Comparison of ENCODE assay signal across 14 cellular contexts in genomic region chr10:103789771-103790201, GRCh38.
DNase-seq lines count a peak whose midpoint lies in the region; ATAC-seq and TF ChIP-seq lines count a peak whose summit lies in the region.
"Had no signal": no experiment of that assay in that cellular context is flagged by ENCODE, and none has a peak within 500 bp of the region (broad histone marks: within the 10 kb centered on the region; RNA-seq: fewer than 3 reads in every experiment).

No MANE protein-coding gene starts in this region.

- peaks cover 5% of the 10 kb centered on the region for H3K4me1 Mint-ChIP-seq in CD8-positive, alpha-beta T cell (ENCODE audit: low read depth)
- H3K4me1 Mint-ChIP-seq in T-helper 17 cell: peaks cover 7% of the 10 kb centered on the region

- no peaks in the 10 kb centered on the region for H3K27me3 Mint-ChIP-seq in CD8-positive, alpha-beta T cell (ENCODE audit: low read depth)
- H3K27me3 Mint-ChIP-seq in T-helper 17 cell: peaks cover 16% of the 10 kb centered on the region
- H3K27me3 Mint-ChIP-seq: progenitor cell of endocrine pancreas had no signal

- CTCF ChIA-PET in CD8-positive, alpha-beta T cell (lab: Charles Lee): interaction anchor here (0.6 to 2.3 kb wide), 4 partner anchors 11 to 355 kb away, joined by 3 to 8 read pairs (median 4); no protein-coding TSS in a partner anchor
- CTCF ChIA-PET in HEK293T (lab: Yijun Ruan, JAX): interaction anchor here (1.6 kb wide), 1 partner anchor 11 kb away, joined by 3 read pairs; no protein-coding TSS in a partner anchor

- no peak overlapping the region for H3K4me3 Mint-ChIP-seq in CD8-positive, alpha-beta T cell
- H3K4me3 Mint-ChIP-seq in T-helper 17 cell: no peak overlapping the region
- H3K4me3 Mint-ChIP-seq: T-helper 1 cell treated with Interleukin-12 subunit alpha and Interleukin-12 subunit beta and Interleukin-4 antibody, amounts not matched to agents 30 μg/mL and 1 μg/mL, for 36 hours had no signal

- no peak overlapping the region for H3K4me3 ChIP-seq in CD8-positive, alpha-beta T cell (ENCODE audit: low read depth, low read length)
- H3K4me3 ChIP-seq in HL-60 (replicated peaks; ENCODE audit: insufficient read depth, low read length) (no peak overlapping the region), mucosa of rectum (ENCODE audit: low read length in 2 of 2) (no peak overlapping the region)
- H3K4me3 ChIP-seq: dorsolateral prefrontal cortex, lung had no signal

- no peak for DNase-seq in CD8-positive, alpha-beta T cell
- DNase-seq in HL-60 (ENCODE audit: low read depth in 1 of 2, low spot score in 1 of 2) (peak in 1 of 2 experiments; percentile 67), T-helper 17 cell (no peak), HEK293T (ENCODE audit: extremely low spot score) (no peak), activated T-cell treated with anti-CD3 and anti-CD28 coated beads for 4 hours (no peak), GM19238 (ENCODE audit: insufficient read length, low spot score) (no peak)
- DNase-seq: NCI-H82; stimulated activated CD4-positive, alpha-beta T cell treated with anti-CD3 and anti-CD28 coated beads, Interleukin-4, amount 100 ng/mL, for 24 hours had no signal

- H3K4me1 ChIP-seq in CD8-positive, alpha-beta T cell (ENCODE audit: insufficient read depth, low read length): no peaks in the 10 kb centered on the region
- H3K4me1 ChIP-seq in mucosa of rectum (ENCODE audit: control insufficient read depth in 2 of 2, insufficient read depth in 2 of 2, low read length in 2 of 2): peaks cover 71 to 90% of the 10 kb centered on the region in 2 donors

- H3K36me3 ChIP-seq in CD8-positive, alpha-beta T cell (ENCODE audit: insufficient read depth, low read length): no peaks in the 10 kb centered on the region
- H3K36me3 ChIP-seq in mucosa of rectum (ENCODE audit: control insufficient read depth in 2 of 2, insufficient read depth in 2 of 2, low read length in 2 of 2): no peaks in the 10 kb centered on the region

- peak overlapping the region; percentile 52 to 72 for H3K9ac ChIP-seq in mucosa of rectum (ENCODE audit: low read depth in 1 of 2, low read length in 2 of 2)

- POLR2A ChIA-PET in CD8-positive, alpha-beta T cell (lab: Charles Lee): interaction anchor here (0.7 kb wide), 1 partner anchor 65 kb away, joined by 3 read pairs; no protein-coding TSS in a partner anchor
- POLR2A ChIA-PET in HEK293T (lab: Yijun Ruan, JAX): interaction anchor here (1.0 kb wide), 1 partner anchor 8 kb away, joined by 4 read pairs; no protein-coding TSS in a partner anchor

- no peaks in the 10 kb centered on the region for H3K9me3 Mint-ChIP-seq in CD8-positive, alpha-beta T cell
- H3K9me3 Mint-ChIP-seq: T-helper 1 cell treated with Interleukin-12 subunit alpha and Interleukin-12 subunit beta and Interleukin-4 antibody, amounts not matched to agents 30 μg/mL and 1 μg/mL, for 36 hours had no signal

- intact Hi-C loops in CD8-positive, alpha-beta T cell (cut with DNase I, micrococcal nuclease): no loop called here

- no peak overlapping the region for H3K27ac ChIP-seq in CD8-positive, alpha-beta T cell (ENCODE audit: low read depth, low read length)
- H3K27ac ChIP-seq in HL-60 (replicated peaks) (peak overlapping the region; percentile 37; the same call in 1 of the 2 replicates), mucosa of rectum (ENCODE audit: low read depth in 2 of 2, low read length in 2 of 2) (peak overlapping the region; percentile 92 to 99)
- H3K27ac ChIP-seq: dorsolateral prefrontal cortex had no signal

- no peak for TF ChIP-seq CTCF in CD8-positive, alpha-beta T cell (IDR thresholded peaks at IDR 0.05)
- TF ChIP-seq CTCF in HL-60 (IDR thresholded peaks at IDR 0.05; ENCODE audit: insufficient read depth, low read length): no peak

- no peaks in the 10 kb centered on the region for H3K27me3 ChIP-seq in CD8-positive, alpha-beta T cell (ENCODE audit: insufficient read depth, low read length)
- H3K27me3 ChIP-seq in HL-60 (ENCODE audit: insufficient read depth, poor library complexity, severe bottlenecking) (no peaks in the 10 kb centered on the region), mucosa of rectum (ENCODE audit: control insufficient read depth in 2 of 2, insufficient read depth in 2 of 2, low read length in 2 of 2) (no peaks in the 10 kb centered on the region)
- H3K27me3 ChIP-seq: dorsolateral prefrontal cortex had no signal

- no peaks in the 10 kb centered on the region for H3K36me3 Mint-ChIP-seq in CD8-positive, alpha-beta T cell
- H3K36me3 Mint-ChIP-seq in T-helper 17 cell (ENCODE audit: low read depth): no peaks in the 10 kb centered on the region

- no peak overlapping the region for H3K27ac Mint-ChIP-seq in CD8-positive, alpha-beta T cell
- H3K27ac Mint-ChIP-seq in T-helper 17 cell: peak overlapping the region; percentile 8
- H3K27ac Mint-ChIP-seq: T-helper 1 cell treated with Interleukin-12 subunit alpha and Interleukin-12 subunit beta and Interleukin-4 antibody, amounts not matched to agents 30 μg/mL and 1 μg/mL, for 36 hours had no signal

- ATAC-seq in CD8-positive, alpha-beta T cell: peak; percentile 29
- ATAC-seq in T-helper 17 cell (no peak), GM21381 (IDR thresholded peaks at IDR 0.05; ENCODE audit: unreplicated experiment) (no peak)

- no peaks in the 10 kb centered on the region for H3K9me3 ChIP-seq in CD8-positive, alpha-beta T cell (ENCODE audit: low read length)
- H3K9me3 ChIP-seq in T-helper 17 cell (ENCODE audit: control insufficient read depth, low read length, poor library complexity, severe bottlenecking) (no peaks in the 10 kb centered on the region), mucosa of rectum (ENCODE audit: control insufficient read depth in 2 of 2, low read length in 2 of 2) (no peaks in the 10 kb centered on the region)

TF ChIP-seq in HEK293T, 16 proteins besides CTCF, POLR2A, EP300 and RAD21:
- TF ChIP-seq FOXK2 (IDR thresholded peaks at IDR 0.05): no peak
- no peak for TF ChIP-seq NFRKB (IDR thresholded peaks at IDR 0.05)
- no peak for TF ChIP-seq FOXM1 (IDR thresholded peaks at IDR 0.05; ENCODE audit: borderline replicate concordance)
- TF ChIP-seq BHLHE40 (IDR thresholded peaks at IDR 0.05; ENCODE audit: borderline replicate concordance): no peak
- TF ChIP-seq HDGF (IDR thresholded peaks at IDR 0.05; ENCODE audit: borderline replicate concordance): no peak
TF ChIP-seq in HEK293T: peak in this region for 0.
